ENCODE assay signal across 9 cellular contexts in genomic region chr4:34417160-34417559, GRCh38.
"Had no signal": no experiment of that assay in that cellular context is flagged by ENCODE, and none has a peak within 500 bp of the region (broad histone marks: within the 10 kb centered on the region; RNA-seq: fewer than 3 reads in every experiment).

No MANE protein-coding gene starts in this region.

- H3K4me1 ChIP-seq: psoas muscle had no signal

- H3K9me3 ChIP-seq: psoas muscle had no signal

- DNase-seq: activated CD4-positive, alpha-beta T cell treated with anti-CD3 and anti-CD28 coated beads, Interleukin-2, amount 50 U/mL, for 4 hours; activated T-cell treated with anti-CD3 and anti-CD28 coated beads, Interleukin-2, amount 50 U/mL, for 1 hour; amygdala; effector memory CD8-positive, alpha-beta T cell; erythroblast; glutamatergic neuron; psoas muscle; stimulated activated CD4-positive, alpha-beta T cell treated with anti-CD3 and anti-CD28 coated beads, Interleukin-2, amount 100 ng/mL, for 48 hours; stimulated activated naive CD4-positive, alpha-beta T cell treated with Interleukin-2 at 50 U/mL for 16 hours had no signal

- H3K27ac ChIP-seq: psoas muscle had no signal

- H3K4me3 ChIP-seq: psoas muscle had no signal
